8 cellular contexts compared by ENCODE assay signal in the genomic region with DNA sequence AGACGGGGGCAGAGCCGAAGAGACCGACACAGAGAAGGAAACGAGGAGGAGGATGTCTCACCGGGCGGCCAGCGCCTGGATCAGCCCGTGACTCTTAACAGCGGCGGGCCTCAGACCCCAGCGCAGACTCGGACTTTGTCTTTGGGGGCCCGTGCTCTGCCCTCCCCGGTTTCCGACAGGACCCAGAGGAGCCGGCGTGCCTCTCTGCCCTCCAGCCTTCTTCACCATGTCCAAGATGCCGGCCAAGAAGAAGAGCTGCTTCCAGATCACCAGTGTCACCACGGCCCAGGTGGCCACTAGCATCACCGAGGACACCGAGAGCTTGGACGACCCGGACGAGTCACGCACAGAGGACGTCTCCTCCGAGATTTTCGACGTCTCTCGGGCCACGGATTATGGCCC. TPM values are rescaled to one million over a fixed set of nuclear protein-coding genes. Genes with fewer than 3 reads are reported as not detected.
DNase-seq lines count a peak whose midpoint lies in the region; ATAC-seq, FAIRE-seq and TF ChIP-seq lines count a peak whose summit lies in the region.

No MANE protein-coding gene starts in this region.

- DNase-seq in GM12891 (ENCODE audit: insufficient read length, low spot score), result no peak
- DNase-seq in naive thymus-derived CD8-positive, alpha-beta T cell, result no peak
- DNase-seq in stimulated activated CD4-positive, alpha-beta T cell treated with anti-CD3 and anti-CD28 coated beads, Interleukin-12 subunit alpha, Interleukin-12 subunit beta, amount 100 ng/mL, for 4 hours, result no peak
- DNase-seq in GM19239 (ENCODE audit: insufficient read length, low spot score), result no peak
- DNase-seq in NCI-H2081 treated with DMSO at 0.1 percent for 48 hours (lab: John Stamatoyannopoulos, UW), result no peak

- FAIRE-seq in GM12891 (lab: Jason Lieb, UNC) (no peak), GM19239 (lab: Jason Lieb, UNC) (no peak)

- peak overlapping the region; percentile 91 for H3K27ac ChIP-seq in KOPT-K1 (ENCODE audit: low read depth, low read length, poor library complexity, severe bottlenecking)
- H3K27ac ChIP-seq in cingulate gyrus (ENCODE audit: low read depth, low read length), result peak overlapping the region; percentile 96

- POLR2A ChIA-PET in naive thymus-derived CD8-positive, alpha-beta T cell (lab: Charles Lee), result interaction anchor here (0.6 to 5.9 kb wide), 19 partner anchors 9 to 427 kb away, joined by 3 to 58 read pairs (median 5); a partner anchor contains a TSS

- peaks cover 0 to 13% (median 8%) of the 10 kb centered on the region in 3 donors for H3K36me3 Mint-ChIP-seq in naive thymus-derived CD8-positive, alpha-beta T cell

- peak overlapping the region; percentile 80 to 98 (median 92) for H3K4me3 Mint-ChIP-seq in naive thymus-derived CD8-positive, alpha-beta T cell

- peaks cover 10% of the 10 kb centered on the region; the same call in 1 of the 2 replicates for H3K36me3 ChIP-seq in KOPT-K1 (ENCODE audit: insufficient read depth, low read length)

- no peak for ATAC-seq in naive thymus-derived CD8-positive, alpha-beta T cell
- no peak for ATAC-seq in HG03175 (IDR thresholded peaks at IDR 0.05; ENCODE audit: unreplicated experiment)

- TF ChIP-seq POLR2A in GM12891 (IDR thresholded peaks at IDR 0.05; ENCODE audit: low read depth, low read length), result no peak

- H3K27me3 Mint-ChIP-seq in naive thymus-derived CD8-positive, alpha-beta T cell, result no peaks in the 10 kb centered on the region

- H3K9me3 Mint-ChIP-seq in naive thymus-derived CD8-positive, alpha-beta T cell, result no peaks in the 10 kb centered on the region

- H3K9me3 ChIP-seq in KOPT-K1 (ENCODE audit: insufficient read depth, low read length, poor library complexity, severe bottlenecking), result no peaks in the 10 kb centered on the region

- peaks cover 17 to 44% (median 36%) of the 10 kb centered on the region in 4 donors for H3K4me1 Mint-ChIP-seq in naive thymus-derived CD8-positive, alpha-beta T cell

- H3K27ac Mint-ChIP-seq in naive thymus-derived CD8-positive, alpha-beta T cell, result peak overlapping the region; percentile 91 to 99 (median 96)

TF ChIP-seq in GM12891, 5 proteins besides CTCF, POLR2A, EP300 and RAD21:
- TF ChIP-seq POU2F2 (IDR thresholded peaks at IDR 0.05; ENCODE audit: low read depth, low read length), result no peak
- peak; percentile 62; the same call in 1 of the 2 replicates for TF ChIP-seq TAF1 (IDR thresholded peaks at IDR 0.05; ENCODE audit: low read depth, low read length)
TF ChIP-seq in GM12891: peak in this region for 1.

RNA-seq across cellular contexts. Expression of a gene that starts 1.0 kb away (rescaled TPM):
- polyA plus RNA-seq in GM12891 (2012; ENCODE audit: low read depth, missing spikeins), result 5.0 TPM
- 10 to 100 TPM; 25.9 to 28.9 TPM for total RNA-seq in naive thymus-derived CD8-positive, alpha-beta T cell
- 10 to 100 TPM in 1 of 3 donors, 1 to 10 TPM in 2; 6.3 to 11.8 (median 8.0) TPM for polyA plus RNA-seq in naive thymus-derived CD8-positive, alpha-beta T cell
